Comparison of ENCODE assay signal across 9 cellular contexts in the genomic region with DNA sequence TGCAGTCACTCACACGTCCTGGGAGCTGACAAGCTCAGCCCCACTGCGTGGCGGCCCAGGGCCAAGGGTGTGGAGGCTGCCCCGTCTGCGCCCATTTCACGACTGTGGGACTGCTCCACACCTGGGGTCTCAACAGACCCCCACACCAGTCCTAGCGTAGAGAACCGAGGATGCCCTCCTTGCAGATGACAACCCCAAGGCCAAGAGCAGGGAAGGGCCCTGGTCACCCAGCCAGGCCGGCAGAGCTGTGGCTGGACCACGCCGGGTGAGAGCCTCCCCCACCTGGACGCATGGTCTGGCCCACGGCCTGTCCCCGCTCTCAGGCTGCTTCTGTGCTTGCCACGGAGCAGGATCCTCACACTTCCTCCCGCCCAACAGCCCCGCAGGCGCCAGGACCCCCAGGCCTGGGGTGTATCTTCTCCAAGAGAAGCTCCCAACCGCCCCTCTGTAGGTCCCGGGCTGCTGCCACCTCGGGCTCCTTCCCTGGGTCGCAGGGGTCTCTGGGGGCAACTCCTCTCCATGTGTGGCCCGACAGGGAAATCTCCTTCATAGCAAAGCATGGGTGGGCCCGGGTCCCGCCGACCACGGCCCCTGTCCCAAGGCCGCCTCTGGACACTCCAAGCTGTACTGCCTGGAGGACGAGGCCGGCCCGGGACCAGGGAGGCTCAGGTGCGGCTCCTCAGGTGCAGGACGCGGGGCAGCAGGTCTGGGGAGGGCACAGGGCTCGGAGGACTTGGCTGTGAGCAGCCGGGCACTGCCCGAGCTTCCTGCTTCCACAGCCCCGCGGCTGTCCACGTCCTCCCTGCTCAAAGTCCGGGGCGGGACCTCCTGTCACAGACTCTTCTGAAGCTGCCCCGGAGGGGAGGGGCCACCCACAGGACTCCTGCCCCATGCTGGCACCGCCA.
A peak's percentile ranks its signal among the peaks of the same experiment; 100 is the strongest.
DNase-seq lines count a peak whose midpoint lies in the region; ATAC-seq and TF ChIP-seq lines count a peak whose summit lies in the region.
"Had no signal": no experiment of that assay in that cellular context is flagged by ENCODE, and none has a peak within 500 bp of the region (broad histone marks: within the 10 kb centered on the region; RNA-seq: fewer than 3 reads in every experiment).

No MANE protein-coding gene starts in this region.

- no TSS peak for BruUV-seq in Caco-2 (replicated peaks; lab: Mats Ljungman, UMichigan)

- DNase-seq in Caco-2 = peak in 1 of 2 experiments; percentile 36
- DNase-seq in RPMI8226 = peak; percentile 41
- DNase-seq in right cardiac atrium = peak in 2 of 3 donors; percentile 50 to 65
- peak; percentile 72 for DNase-seq in posterior vena cava (ENCODE audit: low spot score)
- DNase-seq in HuH-7.5 (ENCODE audit: low spot score) = no peak
- DNase-seq in CD1c-positive myeloid dendritic cell (ENCODE audit: extremely low spot score) = no peak
- no peak for DNase-seq in HPDE6-E6E7 (ENCODE audit: extremely low spot score)

- peaks cover 9% of the 10 kb centered on the region for H3K4me1 Mint-ChIP-seq in Caco-2 (ENCODE audit: low read depth, unreplicated experiment)

- H3K36me3 ChIP-seq in Caco-2 (ENCODE audit: control insufficient read depth, insufficient read depth, low read length) = no peaks in the 10 kb centered on the region

- no peak overlapping the region for H3K27ac ChIP-seq in right cardiac atrium (ENCODE audit: low read length)

- no peak overlapping the region for H3K4me3 ChIP-seq in Caco-2 (ENCODE audit: low read depth, low read length)
- no peak overlapping the region for H3K4me3 ChIP-seq in right cardiac atrium (ENCODE audit: low read length)
- H3K4me3 ChIP-seq: lung had no signal

- H3K27me3 ChIP-seq in Caco-2 (replicated peaks; ENCODE audit: control insufficient read depth, insufficient read depth, low read length) (no peaks in the 10 kb centered on the region), right cardiac atrium (ENCODE audit: control insufficient read depth, insufficient read depth) (no peaks in the 10 kb centered on the region)

- peak overlapping the region; percentile 64 for H3K27ac Mint-ChIP-seq in Caco-2 (ENCODE audit: unreplicated experiment)

- H3K9me3 ChIP-seq in Caco-2 = peaks cover 7% of the 10 kb centered on the region; the same call in 1 of the 2 replicates
- no peaks in the 10 kb centered on the region for H3K9me3 ChIP-seq in right cardiac atrium (ENCODE audit: control insufficient read depth, low read length)

- POLR2A ChIA-PET in Caco-2 (lab: Charles Lee) = no interaction called here

- WGBS in right cardiac atrium = 79% methylated on average over 44 of the region's 44 CpGs

- H3K27me3 Mint-ChIP-seq in Caco-2 (ENCODE audit: insufficient read depth, unreplicated experiment) = no peaks in the 10 kb centered on the region

- H3K9me3 Mint-ChIP-seq in Caco-2 (ENCODE audit: unreplicated experiment) = peaks cover 16% of the 10 kb centered on the region

- CTCF ChIA-PET in Caco-2 (lab: Charles Lee) = interaction anchor here (1.7 kb wide), 1 partner anchor 37 kb away, joined by 4 read pairs; no protein-coding TSS in a partner anchor

- peaks cover 29% of the 10 kb centered on the region for H3K4me1 ChIP-seq in Caco-2
- H3K4me1 ChIP-seq in right cardiac atrium (ENCODE audit: control insufficient read depth, insufficient read depth, low read length) = no peaks in the 10 kb centered on the region

- no peak for TF ChIP-seq CTCF in Caco-2 (IDR thresholded peaks at IDR 0.05; ENCODE audit: insufficient read depth in 1 of 2, low read depth in 1 of 2, low read length in 1 of 2, severe bottlenecking in 1 of 2, unreplicated experiment in 1 of 2)

- intact Hi-C loops in Caco-2 (cut with micrococcal nuclease; ENCODE audit: unreplicated experiment) (no loop called here), right cardiac atrium (cut with DNase I) (no loop called here), posterior vena cava (cut with DNase I) (no loop called here)

- no peak overlapping the region for H3K4me3 Mint-ChIP-seq in Caco-2 (ENCODE audit: unreplicated experiment)

- ATAC-seq in right cardiac atrium (peak; percentile 27 to 34), GM18868 (IDR thresholded peaks at IDR 0.05; ENCODE audit: unreplicated experiment) (no peak)

- no peaks in the 10 kb centered on the region for H3K36me3 Mint-ChIP-seq in Caco-2 (ENCODE audit: insufficient read depth, unreplicated experiment)

Comparison
In these comparisons a context has a peak if more than half of its experiments do, and no peak if none do; other contexts are left out.
1. DNase-seq: peak in RPMI8226 (single experiment), right cardiac atrium (2 of 3) and posterior vena cava (single experiment); none in HuH-7.5 (single experiment), CD1c-positive myeloid dendritic cell (single experiment) and HPDE6-E6E7 (single experiment).